In the genomic region with DNA sequence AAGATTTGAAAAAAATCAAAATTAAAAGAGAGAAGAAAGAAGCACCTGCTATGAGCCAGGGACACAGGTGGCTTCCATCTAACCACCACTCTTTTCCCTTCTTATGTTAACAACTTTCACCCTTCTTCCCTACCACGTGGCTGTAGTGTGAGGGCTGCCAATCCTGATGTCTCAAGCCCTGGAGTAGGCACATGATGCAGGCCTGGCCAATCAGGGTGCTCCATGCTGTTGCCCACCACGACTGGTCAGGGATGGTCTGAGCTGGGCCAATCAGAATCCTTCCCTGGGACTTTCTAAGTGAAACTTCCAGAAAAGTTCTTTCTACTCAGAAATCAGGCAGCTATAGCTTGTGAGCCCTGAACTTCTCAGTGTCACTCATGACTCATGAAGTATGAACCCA, we compare ENCODE assay signal across 23 cellular contexts.
"Had no signal": no experiment of that assay in that cellular context is flagged by ENCODE, and none has a peak within 500 bp of the region (broad histone marks: within the 10 kb centered on the region; RNA-seq: fewer than 3 reads in every experiment).

No MANE protein-coding gene starts in this region.

- H3K27me3 ChIP-seq: transverse colon, uterus had no signal

- H3K36me3 ChIP-seq: esophagus squamous epithelium, gastroesophageal sphincter, sigmoid colon, transverse colon, uterus had no signal

- H3K4me1 ChIP-seq: esophagus squamous epithelium, gastroesophageal sphincter, sigmoid colon, transverse colon, uterus had no signal

- H3K4me3 ChIP-seq: coronary artery, esophagus squamous epithelium, gastroesophageal sphincter, lung, sigmoid colon, transverse colon, uterus had no signal

- H3K9me3 Mint-ChIP-seq: activated naive CD8-positive, alpha-beta T cell treated with anti-CD3 and anti-CD28 coated beads, Interleukin-2, amount 50 U/mL, for 24 hours; activated T-cell treated with anti-CD3 and anti-CD28 coated beads, Interleukin-2, amount 50 U/mL, for 4 hours; endodermal cell; mesothelial cell of epicardium; natural killer cell had no signal

- H3K36me3 Mint-ChIP-seq: natural killer cell had no signal

- DNase-seq: activated CD8-positive, alpha-beta memory T cell treated with anti-CD3 and anti-CD28 coated beads, Interleukin-2, amount 50 U/mL, for 48 hours; activated gamma-delta T cell; activated naive CD4-positive, alpha-beta T cell treated with anti-CD3 and anti-CD28 coated beads, Interleukin-2, amount 50 U/mL, for 16 hours; activated naive CD8-positive, alpha-beta T cell treated with anti-CD3 and anti-CD28 coated beads, Interleukin-2, amount 50 U/mL, for 24 hours; activated T-cell treated with anti-CD3 and anti-CD28 coated beads, Interleukin-2, amount 50 U/mL, for 4 hours; cerebellar nuclear complex; endodermal cell; esophagus squamous epithelium; head of caudate nucleus; hypothalamus; islet precursor cell; natural killer cell; sigmoid colon; stimulated activated CD4-positive, alpha-beta T cell treated with anti-CD3 and anti-CD28 coated beads, Interleukin-2, amount 100 ng/mL, for 48 hours; stimulated activated CD8-positive, alpha-beta memory T cell treated with anti-CD3 and anti-CD28 coated beads, Interleukin-4, amount 100 ng/mL, for 48 hours; stimulated activated naive B cell treated with anti-CD40 and anti-IgM and Interleukin-4, amounts not matched to agents 10 μg/mL and 1 μg/mL and 100 μg/mL, for 72 hours; transverse colon; uterus had no signal

- H3K27ac Mint-ChIP-seq: activated naive CD8-positive, alpha-beta T cell treated with anti-CD3 and anti-CD28 coated beads, Interleukin-2, amount 50 U/mL, for 24 hours; endodermal cell; mesothelial cell of epicardium; natural killer cell; stimulated activated naive B cell treated with anti-CD40 and anti-IgM and Interleukin-4, amounts not matched to agents 10 μg/mL and 1 μg/mL and 100 μg/mL, for 72 hours had no signal

- H3K4me3 Mint-ChIP-seq: activated naive CD8-positive, alpha-beta T cell treated with anti-CD3 and anti-CD28 coated beads, Interleukin-2, amount 50 U/mL, for 24 hours; activated T-cell treated with anti-CD3 and anti-CD28 coated beads, Interleukin-2, amount 50 U/mL, for 4 hours; endodermal cell; mesothelial cell of epicardium; natural killer cell; stimulated activated naive B cell treated with anti-CD40 and anti-IgM and Interleukin-4, amounts not matched to agents 10 μg/mL and 1 μg/mL and 100 μg/mL, for 72 hours had no signal

- H3K4me1 Mint-ChIP-seq: activated naive CD8-positive, alpha-beta T cell treated with anti-CD3 and anti-CD28 coated beads, Interleukin-2, amount 50 U/mL, for 24 hours; natural killer cell; stimulated activated naive B cell treated with anti-CD40 and anti-IgM and Interleukin-4, amounts not matched to agents 10 μg/mL and 1 μg/mL and 100 μg/mL, for 72 hours had no signal

- H3K27ac ChIP-seq: coronary artery, esophagus squamous epithelium, gastroesophageal sphincter, sigmoid colon, transverse colon, uterus had no signal

- H3K9me3 ChIP-seq: esophagus squamous epithelium, gastroesophageal sphincter, sigmoid colon, transverse colon, uterus had no signal

- H3K27me3 Mint-ChIP-seq: activated naive CD8-positive, alpha-beta T cell treated with anti-CD3 and anti-CD28 coated beads, Interleukin-2, amount 50 U/mL, for 24 hours; stimulated activated naive B cell treated with anti-CD40 and anti-IgM and Interleukin-4, amounts not matched to agents 10 μg/mL and 1 μg/mL and 100 μg/mL, for 72 hours had no signal

- ATAC-seq: activated naive CD8-positive, alpha-beta T cell treated with anti-CD3 and anti-CD28 coated beads, Interleukin-2, amount 50 U/mL, for 24 hours; activated T-cell treated with anti-CD3 and anti-CD28 coated beads, Interleukin-2, amount 50 U/mL, for 4 hours; gastroesophageal sphincter; left lobe of liver; natural killer cell; stimulated activated naive B cell treated with anti-CD40 and anti-IgM and Interleukin-4, amounts not matched to agents 10 μg/mL and 1 μg/mL and 100 μg/mL, for 72 hours had no signal
